8 cellular contexts compared by ENCODE assay signal in genomic region chr20:51563141-51563596, GRCh38. TPM values are rescaled to one million over a fixed set of nuclear protein-coding genes. Genes with fewer than 3 reads are reported as not detected.
A peak's percentile ranks its signal among the peaks of the same experiment; 100 is the strongest.
DNase-seq lines count a peak whose midpoint lies in the region; ATAC-seq and TF ChIP-seq lines count a peak whose summit lies in the region.

No MANE protein-coding gene starts in this region.

- ATAC-seq in mucosa of descending colon: peak; percentile 3
- no peak for ATAC-seq in upper lobe of left lung (ENCODE audit: low FRiP score in 2 of 2)

- peaks cover 27% of the 10 kb centered on the region for H3K4me1 Mint-ChIP-seq in activated T-cell treated with anti-CD3 and anti-CD28 coated beads, Interleukin-2, amount 50 U/mL, for 24 hours (ENCODE audit: low read depth)

- intact Hi-C loops in mucosa of descending colon (cut with DNase I, micrococcal nuclease): no loop called here

- no peak for DNase-seq in activated T-cell treated with anti-CD3 and anti-CD28 coated beads, Interleukin-2, amount 50 U/mL, for 24 hours
- DNase-seq in activated T-cell treated with anti-CD3 and anti-CD28 coated beads for 4 hours (no peak), mucosa of descending colon (no peak), upper lobe of left lung (no peak), NCI-H748 treated with DMSO at 0.1 percent for 48 hours (lab: John Stamatoyannopoulos, UW) (no peak)
- no peak for DNase-seq in stimulated activated CD4-positive, alpha-beta T cell treated with anti-CD3 and anti-CD28 coated beads, Interleukin-1b, Interleukin-23, amount 100 ng/mL, for 48 hours
- no peak for DNase-seq in NK-92 treated with Interleukin-12 subunit alpha and Interleukin-12 subunit beta, amount 100 ng/mL, for 24 hours (lab: John Stamatoyannopoulos, UW)

- WGBS in ectodermal cell, 2 experiments: 10 to 11% methylated on average over 10 of the region's 10 CpGs
- WGBS in upper lobe of left lung, 2 donors: 1 to 7% methylated on average over 8 to 10 of the region's 10 CpGs

- H3K4me3 Mint-ChIP-seq in activated T-cell treated with anti-CD3 and anti-CD28 coated beads, Interleukin-2, amount 50 U/mL, for 24 hours: peak overlapping the region; percentile 60

- peaks cover 70% of the 10 kb centered on the region for H3K27me3 Mint-ChIP-seq in activated T-cell treated with anti-CD3 and anti-CD28 coated beads, Interleukin-2, amount 50 U/mL, for 24 hours

- peaks cover 59% of the 10 kb centered on the region for H3K27me3 ChIP-seq in ectodermal cell (ENCODE audit: control insufficient read depth, insufficient read depth, low read length, poor library complexity, severe bottlenecking)
- peaks cover 0 to 17% (median 0%) of the 10 kb centered on the region in 4 donors for H3K27me3 ChIP-seq in upper lobe of left lung

- H3K27ac ChIP-seq in ectodermal cell (ENCODE audit: insufficient read depth, low read depth, low read length, poor library complexity, severe bottlenecking) (no peak overlapping the region), upper lobe of left lung (peak overlapping the region in 3 of 4 donors; percentile 73 to 84 (median 80))

- no peaks in the 10 kb centered on the region for H3K36me3 Mint-ChIP-seq in activated T-cell treated with anti-CD3 and anti-CD28 coated beads, Interleukin-2, amount 50 U/mL, for 24 hours (ENCODE audit: low read depth)

- H3K9me3 ChIP-seq in ectodermal cell (ENCODE audit: control insufficient read depth, low read length) (no peaks in the 10 kb centered on the region), mucosa of descending colon (no peaks in the 10 kb centered on the region), upper lobe of left lung (no peaks in the 10 kb centered on the region)

- H3K4me1 ChIP-seq in ectodermal cell (ENCODE audit: control insufficient read depth, insufficient read depth, low read length) (peaks cover 20% of the 10 kb centered on the region), mucosa of descending colon (ENCODE audit: low read depth) (peaks cover 17% of the 10 kb centered on the region), upper lobe of left lung (peaks cover 24 to 37% (median 33%) of the 10 kb centered on the region in 4 donors)

- TF ChIP-seq CTCF in mucosa of descending colon (IDR thresholded peaks at IDR 0.05) (no peak), upper lobe of left lung (IDR thresholded peaks at IDR 0.05) (no peak)

- no peak for TF ChIP-seq EP300 in upper lobe of left lung (IDR thresholded peaks at IDR 0.05)

- H3K36me3 ChIP-seq in ectodermal cell (ENCODE audit: control insufficient read depth, insufficient read depth, low read length): no peaks in the 10 kb centered on the region
- no peaks in the 10 kb centered on the region for H3K36me3 ChIP-seq in mucosa of descending colon (ENCODE audit: low read depth)
- H3K36me3 ChIP-seq in upper lobe of left lung: no peaks in the 10 kb centered on the region

- peaks cover 3% of the 10 kb centered on the region for H3K9me3 Mint-ChIP-seq in activated T-cell treated with anti-CD3 and anti-CD28 coated beads, Interleukin-2, amount 50 U/mL, for 24 hours

- H3K27ac Mint-ChIP-seq in activated T-cell treated with anti-CD3 and anti-CD28 coated beads, Interleukin-2, amount 50 U/mL, for 24 hours: no peak overlapping the region

- H3K4me3 ChIP-seq in ectodermal cell (ENCODE audit: insufficient read depth, low read depth, low read length): peak overlapping the region; percentile 37
- no peak overlapping the region for H3K4me3 ChIP-seq in mucosa of descending colon
- H3K4me3 ChIP-seq in upper lobe of left lung: peak overlapping the region in 3 of 4 donors; percentile 44 to 53 (median 47)

- TF ChIP-seq POLR2A in upper lobe of left lung (IDR thresholded peaks at IDR 0.05): no peak

RNA-seq across cellular contexts. Expression of gene NFATC2, which starts 20.6 kb away (rescaled TPM):
- polyA plus RNA-seq in ectodermal cell (2013, experiment 1 of 4): 0.43 TPM
- 0.68 TPM for polyA plus RNA-seq in ectodermal cell (2013, experiment 2 of 4)
- 0.64 TPM for polyA plus RNA-seq in ectodermal cell (2013, experiment 3 of 4)
- 0.89 TPM for polyA plus RNA-seq in ectodermal cell (2013, experiment 4 of 4)
- total RNA-seq in mucosa of descending colon: 1 to 10 TPM; 6.2 to 7.3 (median 7.2) TPM
- total RNA-seq in upper lobe of left lung: 10 to 100 TPM in 1 of 6 donors, 1 to 10 TPM in 5; 5.1 to 28.1 (median 7.6) TPM
